8 cellular contexts compared by ENCODE assay signal in genomic region chr2:8515864-8516533, GRCh38.
DNase-seq lines count a peak whose midpoint lies in the region; ATAC-seq and TF ChIP-seq lines count a peak whose summit lies in the region.

No MANE protein-coding gene starts in this region.

- no peak overlapping the region for H3K9ac ChIP-seq in Karpas-422 (ENCODE audit: low read length)

- CTCF ChIA-PET in GM10248 (lab: Yijun Ruan, JAX): interaction anchor here (0.7 to 2.8 kb wide), 5 partner anchors 13 to 38 kb away, joined by 3 to 7 read pairs (median 3); no protein-coding TSS in a partner anchor

- DNase-seq in GM10248 (ENCODE audit: extremely low spot score): peak; percentile 62
- no peak for DNase-seq in WERI-Rb-1
- peak; percentile 39 for DNase-seq in stimulated activated naive CD8-positive, alpha-beta T cell treated with anti-CD3 and anti-CD28 coated beads, Interleukin-15, Interleukin-2, amounts not matched to agents 100 U/mL and 50 U/mL, for 24 hours
- DNase-seq in Karpas-422: no peak
- DNase-seq in MG63: no peak
- DNase-seq in D341Med (ENCODE audit: low spot score): no peak

- ATAC-seq in GM19467 (IDR thresholded peaks at IDR 0.05; ENCODE audit: unreplicated experiment): peak; percentile 42
- ATAC-seq in HG03571 (IDR thresholded peaks at IDR 0.05; ENCODE audit: unreplicated experiment): peak; percentile 37
- peak; percentile 5 for ATAC-seq in stimulated activated naive CD8-positive, alpha-beta T cell treated with anti-CD3 and anti-CD28 coated beads, Interleukin-15, Interleukin-2, amounts not matched to agents 100 U/mL and 50 U/mL, for 24 hours

- TF ChIP-seq CTCF in GM10248 (IDR thresholded peaks at IDR 0.05; ENCODE audit: control extremely low read depth, extremely low read depth, low read depth, missing control alignments) (no peak), WERI-Rb-1 (IDR thresholded peaks at IDR 0.05; ENCODE audit: low read depth, low read length) (peak; percentile 37; the same call in 1 of the 2 replicates)

- H2AFZ ChIP-seq in Karpas-422 (ENCODE audit: low read length): no peak overlapping the region

- POLR2A ChIA-PET in GM10248 (lab: Yijun Ruan, JAX): interaction anchor here (1.2 to 2.2 kb wide), 3 partner anchors 9 to 166 kb away, joined by 6 to 9 read pairs (median 7); partner anchors contain the start of gene ID2

- H3K27me3 ChIP-seq in WERI-Rb-1 (ENCODE audit: insufficient read depth, low read depth, severe bottlenecking): no peaks in the 10 kb centered on the region
- no peaks in the 10 kb centered on the region; the same call in 1 of the 2 replicates for H3K27me3 ChIP-seq in Karpas-422 (ENCODE audit: low read length)
- no peaks in the 10 kb centered on the region for H3K27me3 ChIP-seq in MG63

- no peak overlapping the region for H3K27ac ChIP-seq in WERI-Rb-1
- no peak overlapping the region for H3K27ac ChIP-seq in Karpas-422 (ENCODE audit: low read length)

- no peaks in the 10 kb centered on the region for H3K36me3 ChIP-seq in WERI-Rb-1
- no peaks in the 10 kb centered on the region for H3K36me3 ChIP-seq in Karpas-422 (ENCODE audit: insufficient read depth, low read length)
- H3K36me3 ChIP-seq in MG63: no peaks in the 10 kb centered on the region

- H3K9me2 ChIP-seq in Karpas-422 (replicated peaks; ENCODE audit: insufficient read depth, low read length): no peaks in the 10 kb centered on the region

- H3K4me3 ChIP-seq in WERI-Rb-1 (ENCODE audit: low read depth, low read length): no peak overlapping the region
- H3K4me3 ChIP-seq in Karpas-422 (ENCODE audit: low read length): no peak overlapping the region
- no peak overlapping the region for H3K4me3 ChIP-seq in MG63

- H3K4me2 ChIP-seq in Karpas-422 (ENCODE audit: low read depth, low read length, poor library complexity, severe bottlenecking): no peak overlapping the region

- peaks cover 18% of the 10 kb centered on the region for H3K4me1 ChIP-seq in Karpas-422 (ENCODE audit: low read length)

- H3K9me3 ChIP-seq in WERI-Rb-1 (ENCODE audit: severe bottlenecking) (no peaks in the 10 kb centered on the region), Karpas-422 (ENCODE audit: low read length) (no peaks in the 10 kb centered on the region), MG63 (no peaks in the 10 kb centered on the region)

- no peaks in the 10 kb centered on the region for H4K20me1 ChIP-seq in Karpas-422 (ENCODE audit: insufficient read depth, low read depth, low read length)

- no peaks in the 10 kb centered on the region for H3K79me2 ChIP-seq in Karpas-422 (ENCODE audit: low read length)

Comparison
In these comparisons a context has a peak if more than half of its experiments do, and no peak if none do; other contexts are left out.
1. DNase-seq: peak in GM10248 (single experiment) and stimulated activated naive CD8-positive, alpha-beta T cell treated with anti-CD3 and anti-CD28 coated beads, Interleukin-15, Interleukin-2, amounts not matched to agents 100 U/mL and 50 U/mL, for 24 hours (single experiment); none in WERI-Rb-1 (single experiment), Karpas-422 (single experiment), MG63 (single experiment) and D341Med (single experiment).
2. Peak in every context shown above with its lines, with median percentiles within 50 percentile points of each other: ATAC-seq.